Comparison of ENCODE assay signal across 8 cellular contexts in genomic region chr1:111032295-111032897, GRCh38.
DNase-seq lines count a peak whose midpoint lies in the region; ATAC-seq and TF ChIP-seq lines count a peak whose summit lies in the region.

No MANE protein-coding gene starts in this region.

- H3K79me2 ChIP-seq in HCT116 (ENCODE audit: insufficient read depth, low read length) (no peaks in the 10 kb centered on the region), mammary epithelial cell (ENCODE audit: insufficient read depth, low read length) (no peaks in the 10 kb centered on the region)

- no peaks in the 10 kb centered on the region for H3K36me3 Mint-ChIP-seq in mesothelial cell of epicardium

- ATAC-seq in HCT116 (peak; percentile 63), HG02840 (IDR thresholded peaks at IDR 0.05; ENCODE audit: low FRiP score, unreplicated experiment) (no peak), HG03457 (IDR thresholded peaks at IDR 0.05; ENCODE audit: unreplicated experiment) (no peak)

- POLR2A ChIA-PET in HCT116 (lab: Charles Lee), result no interaction called here

- no peak overlapping the region for H3K4me2 ChIP-seq in HCT116 (ENCODE audit: low read length)
- H3K4me2 ChIP-seq in mammary epithelial cell (ENCODE audit: insufficient read depth, low read depth, low read length), result no peak overlapping the region

- H3K9me3 ChIP-seq in HCT116 (ENCODE audit: control insufficient read depth in 1 of 2, insufficient read depth in 1 of 2, low read depth in 1 of 2, low read length in 2 of 2), result no peaks in the 10 kb centered on the region
- H3K9me3 ChIP-seq in mammary epithelial cell (replicated peaks; ENCODE audit: insufficient read depth, low read length), result no peaks in the 10 kb centered on the region

- intact Hi-C loops in HCT116 (cut with micrococcal nuclease) (loop anchor here (2.0 to 10.0 kb wide), 2 partner anchors 192 to 302 kb away; partner anchors contain the start of gene CHI3L2), mammary epithelial cell (cut with micrococcal nuclease) (no loop called here)

- H3K27me3 ChIP-seq in HCT116 (ENCODE audit: insufficient read depth, low read length) (no peaks in the 10 kb centered on the region), mammary epithelial cell (ENCODE audit: insufficient read depth, low read length) (no peaks in the 10 kb centered on the region)

- no peak overlapping the region for H2AFZ ChIP-seq in HCT116 (ENCODE audit: low read depth, low read length, poor library complexity, severe bottlenecking)
- no peak overlapping the region for H2AFZ ChIP-seq in mammary epithelial cell (ENCODE audit: low read depth, low read length)

- no peak overlapping the region for H3K27ac Mint-ChIP-seq in mesothelial cell of epicardium

- TF ChIP-seq CTCF in HCT116 (IDR thresholded peaks at IDR 0.05 in 2 of 3, conservative IDR thresholded peaks at IDR 0.05 in 1 of 3; ENCODE audit: borderline replicate concordance in 1 of 3, insufficient read depth in 1 of 3, low read depth in 2 of 3, low read length in 2 of 3) (peak; percentile 24 to 85 (median 73); a peak in 5 of 6 replicates), mammary epithelial cell (conservative IDR thresholded peaks at IDR 0.05 in 1 of 2, IDR thresholded peaks at IDR 0.05 in 1 of 2; ENCODE audit: extremely low read depth in 1 of 2, insufficient read depth in 1 of 2, low read depth in 1 of 2, low read length in 2 of 2) (peak; percentile 71 to 81), mesothelial cell of epicardium (IDR thresholded peaks at IDR 0.05; ENCODE audit: unreplicated experiment) (peak; percentile 95)

- H3K9ac ChIP-seq in HCT116 (ENCODE audit: low read length), result no peak overlapping the region
- H3K9ac ChIP-seq in mammary epithelial cell (ENCODE audit: insufficient read depth, low read length), result no peak overlapping the region

- BruUV-seq in HCT116 (replicated peaks; lab: Mats Ljungman, UMichigan), result no TSS peak
- BruUV-seq in mammary epithelial cell (replicated peaks; lab: Mats Ljungman, UMichigan), result no TSS peak

- H3K27me3 Mint-ChIP-seq in mesothelial cell of epicardium (ENCODE audit: low read depth), result no peaks in the 10 kb centered on the region

- no peaks in the 10 kb centered on the region for H3K36me3 ChIP-seq in HCT116 (ENCODE audit: control insufficient read depth in 1 of 2, insufficient read depth in 2 of 2, low read length in 2 of 2)
- H3K36me3 ChIP-seq in mammary epithelial cell (ENCODE audit: insufficient read depth, low read length), result no peaks in the 10 kb centered on the region

- no peaks in the 10 kb centered on the region for H4K20me1 ChIP-seq in HCT116 (ENCODE audit: insufficient read depth)
- no peaks in the 10 kb centered on the region for H4K20me1 ChIP-seq in mammary epithelial cell (ENCODE audit: insufficient read depth, low read length)

- H3K4me3 Mint-ChIP-seq in mesothelial cell of epicardium, result no peak overlapping the region

- RAD21 ChIA-PET in HCT116 (lab: Charles Lee; ENCODE audit: low non-redundant PET in 1 of 2, low total read pairs in 2 of 2, uncharacterized antibody in 2 of 2, unreplicated experiment in 2 of 2), result no interaction called here

- TF ChIP-seq RAD21 in HCT116 (IDR thresholded peaks at IDR 0.05; ENCODE audit: low read depth), result peak; percentile 51

- peak; percentile 69 for DNase-seq in DMS 273 (lab: John Stamatoyannopoulos, UW; ENCODE audit: unreplicated experiment)
- DNase-seq in DMS 273 treated with DMSO at 0.1 percent for 48 hours (lab: John Stamatoyannopoulos, UW), result no peak
- DNase-seq in HCT116 (ENCODE audit: low read depth, low spot score), result peak; percentile 18
- DNase-seq in OCI-M1 (lab: John Stamatoyannopoulos, UW), result peak; percentile 69
- peak; percentile 14 for DNase-seq in mammary epithelial cell
- no peak for DNase-seq in mesothelial cell of epicardium (ENCODE audit: low spot score in 2 of 2, unreplicated experiment in 2 of 2)

- no peaks in the 10 kb centered on the region for H3K9me2 ChIP-seq in HCT116 (ENCODE audit: insufficient read depth)

- CTCF ChIA-PET in HCT116 (lab: Charles Lee) (no interaction called here), mammary epithelial cell (lab: Charles Lee; ENCODE audit: low non-redundant PET) (no interaction called here)

- H3K4me1 ChIP-seq in HCT116 (ENCODE audit: control insufficient read depth in 1 of 2, insufficient read depth in 2 of 2, low read length in 2 of 2) (no peaks in the 10 kb centered on the region), mammary epithelial cell (ENCODE audit: insufficient read depth, low read length) (no peaks in the 10 kb centered on the region)

- no peak overlapping the region for H3K4me3 ChIP-seq in HCT116 (replicated peaks in 1 of 2; ENCODE audit: low read depth in 1 of 2, low read length in 2 of 2)
- no peak overlapping the region for H3K4me3 ChIP-seq in mammary epithelial cell (replicated peaks in 1 of 3; ENCODE audit: insufficient read depth in 1 of 3, low read depth in 2 of 3, low read length in 3 of 3)

- dilution Hi-C loops in mammary epithelial cell (cut with HindIII; ENCODE audit: low sequenced_read_pairs), result no loop called here

- H3K9me3 Mint-ChIP-seq in mesothelial cell of epicardium, result peaks cover 29% of the 10 kb centered on the region

- no peaks in the 10 kb centered on the region for H3K4me1 Mint-ChIP-seq in mesothelial cell of epicardium

- no peak overlapping the region for H3K27ac ChIP-seq in HCT116 (ENCODE audit: low read depth, low read length)
- no peak overlapping the region for H3K27ac ChIP-seq in mammary epithelial cell (ENCODE audit: insufficient read depth, low read depth, low read length)

- in situ Hi-C loops in mammary epithelial cell (cut with MboI; ENCODE audit: low sequenced_read_pairs in 2 of 2), result loop anchor here in 1 of 2 donors (25.0 kb wide), 1 partner anchor 305 kb away; no protein-coding TSS in a partner anchor

- WGBS in mammary epithelial cell (ENCODE audit: low coverage, missing lambda C conversion rate), result 27% methylated on average over 9 of the region's 9 CpGs

- no peak for TF ChIP-seq POLR2A in HCT116 (IDR thresholded peaks at IDR 0.05; ENCODE audit: borderline replicate concordance, extremely low read depth, insufficient read depth, insufficient read length)

TF ChIP-seq in HCT116, 20 proteins besides CTCF, POLR2A, EP300 and RAD21 (continues in another document):
- TF ChIP-seq MAX (IDR thresholded peaks at IDR 0.05) (no peak), SRF (IDR thresholded peaks at IDR 0.05; ENCODE audit: low read depth) (no peak), ZBTB33 (IDR thresholded peaks at IDR 0.05; ENCODE audit: extremely low read depth, insufficient replicate concordance, low read length) (no peak), CBX3 (IDR thresholded peaks at IDR 0.05; ENCODE audit: low read depth) (no peak), FOSL1 (IDR thresholded peaks at IDR 0.05; ENCODE audit: low read depth) (no peak), EZH2phosphoT487 (IDR thresholded peaks at IDR 0.05; ENCODE audit: borderline replicate concordance) (no peak), ZNF274 (IDR thresholded peaks at IDR 0.05; ENCODE audit: low read depth, low read length) (no peak), CEBPB (IDR thresholded peaks at IDR 0.05; ENCODE audit: low read depth) (no peak), JUND (IDR thresholded peaks at IDR 0.05) (no peak), YY1 (IDR thresholded peaks at IDR 0.05; ENCODE audit: extremely low read depth, insufficient replicate concordance, low read depth, low read length) (no peak), TCF7L2 (IDR thresholded peaks at IDR 0.05; ENCODE audit: borderline replicate concordance, extremely low read depth, insufficient read depth, insufficient read length) (no peak), ELF1 (IDR thresholded peaks at IDR 0.05; ENCODE audit: borderline replicate concordance, low read depth) (no peak), REST (IDR thresholded peaks at IDR 0.05; ENCODE audit: low read depth) (no peak)

Comparison
In these comparisons a context has a peak if more than half of its experiments do, and no peak if none do; other contexts are left out.
1. DNase-seq: peak in DMS 273 (single experiment), HCT116 (single experiment), OCI-M1 (single experiment) and mammary epithelial cell (single experiment); none in DMS 273 treated with DMSO at 0.1 percent for 48 hours (single experiment) and mesothelial cell of epicardium (0 of 2).
2. Peak in every context shown above with its lines, with median percentiles within 50 percentile points of each other: CTCF ChIP-seq.